Comparison of ENCODE assay signal across 24 cellular contexts in genomic region chr12:57418255-57418654, GRCh38. TPM values are rescaled to one million over a fixed set of nuclear protein-coding genes. Genes with fewer than 3 reads are reported as not detected.
DNase-seq lines count a peak whose midpoint lies in the region; ATAC-seq and TF ChIP-seq lines count a peak whose summit lies in the region.
"Had no signal": no experiment of that assay in that cellular context is flagged by ENCODE, and none has a peak within 500 bp of the region (broad histone marks: within the 10 kb centered on the region; RNA-seq: fewer than 3 reads in every experiment).

No MANE protein-coding gene starts in this region.

- no peak overlapping the region for H3K14ac ChIP-seq in H9 (ENCODE audit: insufficient read depth, low read length)

- H3K4me1 ChIP-seq in H9 (ENCODE audit: insufficient read depth, low read length): no peaks in the 10 kb centered on the region
- peaks cover 0 to 19% (median 4%) of the 10 kb centered on the region in 4 donors for H3K4me1 ChIP-seq in right lobe of liver
- H3K4me1 ChIP-seq: BE2C had no signal

- no peaks in the 10 kb centered on the region; the same call in 1 of the 2 replicates for H3K79me2 ChIP-seq in H9 (ENCODE audit: insufficient read depth, low read length)

- peak overlapping the region in 2 of 3 experiments; percentile 1 to 26; a peak in 3 of 7 replicates for H3K27ac Mint-ChIP-seq in H9
- H3K27ac Mint-ChIP-seq in activated T-helper 2 cell treated with anti-CD3 and anti-CD28 coated beads, Interferon-gamma antibody, Interleukin-2, Interleukin-4, amounts not matched to agents 10 μg/mL and 5 μg/mL and 100 μg/mL, durations not matched to agents 14 hours and 24 hours and 36 hours: peak overlapping the region; percentile 4
- H3K27ac Mint-ChIP-seq: T-helper 2 cell treated with Interferon-gamma antibody and Interleukin-4, amounts not matched to agents 5 μg/mL and 100 μg/mL, for 36 hours had no signal

- no peak for TF ChIP-seq POLR2A in right lobe of liver (IDR thresholded peaks at IDR 0.05)
- no peak for TF ChIP-seq POLR2A in lower leg skin (IDR thresholded peaks at IDR 0.05)

- H4K91ac ChIP-seq in H9 (ENCODE audit: insufficient read length, low read depth, low read length): no peak overlapping the region

- no peaks in the 10 kb centered on the region for H3K9me3 Mint-ChIP-seq in H9
- H3K9me3 Mint-ChIP-seq in activated T-helper 2 cell treated with anti-CD3 and anti-CD28 coated beads, Interferon-gamma antibody, Interleukin-2, Interleukin-4, amounts not matched to agents 10 μg/mL and 5 μg/mL and 100 μg/mL, durations not matched to agents 14 hours and 24 hours and 36 hours: no peaks in the 10 kb centered on the region
- H3K9me3 Mint-ChIP-seq: activated naive CD4-positive, alpha-beta T cell treated with anti-CD3 and anti-CD28 coated beads, Interleukin-2, amount 50 U/mL, for 72 hours; naive B cell; T-helper 2 cell treated with Interferon-gamma antibody and Interleukin-4, amounts not matched to agents 5 μg/mL and 100 μg/mL, for 36 hours had no signal

- no peak overlapping the region for H3T11ph ChIP-seq in H9 (ENCODE audit: low read length)

- no peak overlapping the region for H3K4me3 Mint-ChIP-seq in H9
- no peak overlapping the region for H3K4me3 Mint-ChIP-seq in activated T-helper 2 cell treated with anti-CD3 and anti-CD28 coated beads, Interferon-gamma antibody, Interleukin-2, Interleukin-4, amounts not matched to agents 10 μg/mL and 5 μg/mL and 100 μg/mL, durations not matched to agents 14 hours and 24 hours and 36 hours (ENCODE audit: low read depth)
- H3K4me3 Mint-ChIP-seq: naive B cell; T-helper 2 cell treated with Interferon-gamma antibody and Interleukin-4, amounts not matched to agents 5 μg/mL and 100 μg/mL, for 36 hours had no signal

- TF ChIP-seq CTCF in H9 (conservative IDR thresholded peaks at IDR 0.05) (no peak), right lobe of liver (IDR thresholded peaks at IDR 0.05) (no peak), lower leg skin (IDR thresholded peaks at IDR 0.05) (no peak)

- H3K4me3 ChIP-seq in right lobe of liver (no peak overlapping the region), lower leg skin (ENCODE audit: low read depth, poor library complexity, severe bottlenecking) (no peak overlapping the region)
- H3K4me3 ChIP-seq: hepatocyte, skin epidermis had no signal

- H2BK5ac ChIP-seq in H9 (ENCODE audit: insufficient read length, low read length): no peak overlapping the region

- H2BK15ac ChIP-seq in H9 (ENCODE audit: low read depth, low read length): no peak overlapping the region

- H3K79me1 ChIP-seq in H9 (ENCODE audit: insufficient read depth, low read depth, low read length, poor library complexity, severe bottlenecking): peaks cover 5% of the 10 kb centered on the region

- ATAC-seq in right lobe of liver: peak; percentile 84 to 96 (median 86)
- ATAC-seq in GM19035 (IDR thresholded peaks at IDR 0.05; ENCODE audit: unreplicated experiment): no peak
- no peak for ATAC-seq in HG02588 (IDR thresholded peaks at IDR 0.05; ENCODE audit: unreplicated experiment)
- ATAC-seq: activated naive CD4-positive, alpha-beta T cell treated with anti-CD3 and anti-CD28 coated beads, Interleukin-2, amount 50 U/mL, for 72 hours had no signal

- H3K9me3 ChIP-seq in H9 (ENCODE audit: control insufficient read depth, low read depth, low read length) (no peaks in the 10 kb centered on the region), right lobe of liver (no peaks in the 10 kb centered on the region)
- H3K9me3 ChIP-seq: BE2C had no signal

- no CpG with 5 or more reads among the region's 9 CpGs for WGBS in H9 (ENCODE audit: extremely low coverage, insufficient read length, low lambda C conversion rate)
- WGBS in right lobe of liver (ENCODE audit: insufficient coverage, low coverage, low lambda C conversion rate, missing lambda C conversion rate): 38% methylated on average over 9 of the region's 9 CpGs
- 89 to 92% methylated on average over 9 of the region's 9 CpGs for WGBS in lower leg skin, 2 donors

- DNase-seq in H9 (no peak), right lobe of liver (peak; percentile 57 to 82 (median 81)), lower leg skin (ENCODE audit: low spot score in 2 of 2) (no peak)
- DNase-seq in activated T-helper 2 cell treated with anti-CD3 and anti-CD28 coated beads, Interferon-gamma antibody, Interleukin-2, Interleukin-4, amounts not matched to agents 10 μg/mL and 5 μg/mL and 100 μg/mL, durations not matched to agents 14 hours and 24 hours and 36 hours (ENCODE audit: low spot score): no peak
- DNase-seq: activated CD4-positive, alpha-beta T cell treated with anti-CD3 and anti-CD28 coated beads, Interleukin-2, amount 50 U/mL, for 48 hours; BE2C; Calu3; EL; KG1; mammary epithelial cell; MV-4-11; naive B cell; NCI-H1694 treated with DMSO at 0.1 percent for 48 hours; NCI-H2227 treated with DMSO at 0.1 percent for 48 hours; NCI-H82; posterior cingulate gyrus; stimulated activated CD4-positive, alpha-beta T cell treated with anti-CD3 and anti-CD28 coated beads, Interleukin-4, amount 100 ng/mL, for 4 hours had no signal

- no peak overlapping the region for H2BK12ac ChIP-seq in H9 (ENCODE audit: insufficient read length, low read depth, low read length)

- no peak overlapping the region for H3K9ac ChIP-seq in H9 (ENCODE audit: extremely low read depth, insufficient read length, low read length)

- no peak overlapping the region for H3K56ac ChIP-seq in H9 (ENCODE audit: insufficient read length, low read depth, low read length)

- no peak overlapping the region for H3K18ac ChIP-seq in H9 (ENCODE audit: insufficient read length, low read depth, low read length)

- H3K27me3 ChIP-seq in H9 (ENCODE audit: insufficient read depth, low read length) (no peaks in the 10 kb centered on the region), right lobe of liver (no peaks in the 10 kb centered on the region)
- H3K27me3 ChIP-seq: BE2C, hepatocyte had no signal

- no peak overlapping the region for H2AK5ac ChIP-seq in H9 (ENCODE audit: insufficient read length, low read length)

- H3K23ac ChIP-seq in H9 (ENCODE audit: insufficient read length, low read depth, low read length): no peak overlapping the region

- no peak overlapping the region for H4K8ac ChIP-seq in H9 (replicated peaks; ENCODE audit: insufficient read length, low read depth, low read length)

- no peak overlapping the region for H3K4ac ChIP-seq in H9 (ENCODE audit: low read depth, low read length)

- H2BK20ac ChIP-seq in H9 (ENCODE audit: low read depth, low read length, poor library complexity, severe bottlenecking): no peak overlapping the region

- peaks cover 0 to 3% (median 0%) of the 10 kb centered on the region in 4 donors for H3K36me3 ChIP-seq in right lobe of liver
- H3K36me3 ChIP-seq: BE2C had no signal

- H4K20me1 ChIP-seq in H9 (ENCODE audit: control insufficient read depth, insufficient read depth, insufficient read length): no peaks in the 10 kb centered on the region

- H3K36me3 Mint-ChIP-seq in H9 (ENCODE audit: insufficient read depth in 1 of 3, low read depth in 3 of 3): peaks cover 2 to 7% (median 5%) of the 10 kb centered on the region in 3 experiments; a peak in 4 of 7 replicates
- peaks cover 27% of the 10 kb centered on the region for H3K36me3 Mint-ChIP-seq in activated T-helper 2 cell treated with anti-CD3 and anti-CD28 coated beads, Interferon-gamma antibody, Interleukin-2, Interleukin-4, amounts not matched to agents 10 μg/mL and 5 μg/mL and 100 μg/mL, durations not matched to agents 14 hours and 24 hours and 36 hours (ENCODE audit: low read depth)

- no peak overlapping the region for H3K4me2 ChIP-seq in H9 (ENCODE audit: insufficient read depth, insufficient read length, low read length)
- H3K4me2 ChIP-seq: hepatocyte had no signal

- intact Hi-C loops in activated T-helper 2 cell treated with anti-CD3 and anti-CD28 coated beads, Interferon-gamma antibody, Interleukin-2, Interleukin-4, amounts not matched to agents 10 μg/mL and 5 μg/mL and 100 μg/mL, durations not matched to agents 14 hours and 24 hours and 36 hours (cut with micrococcal nuclease): no loop called here
- intact Hi-C loops in right lobe of liver (cut with DNase I): no loop called here
- intact Hi-C loops in lower leg skin (cut with DNase I; ENCODE audit: low total_unique reads): no loop called here

- no peaks in the 10 kb centered on the region for H3K23me2 ChIP-seq in H9 (ENCODE audit: insufficient read length, low read depth, low read length, poor library complexity, severe bottlenecking)

- H3K4me1 Mint-ChIP-seq in H9: peaks cover 11 to 15% of the 10 kb centered on the region in 2 experiments
- H3K4me1 Mint-ChIP-seq in activated T-helper 2 cell treated with anti-CD3 and anti-CD28 coated beads, Interferon-gamma antibody, Interleukin-2, Interleukin-4, amounts not matched to agents 10 μg/mL and 5 μg/mL and 100 μg/mL, durations not matched to agents 14 hours and 24 hours and 36 hours (ENCODE audit: low read depth): peaks cover 14% of the 10 kb centered on the region

- H4K5ac ChIP-seq in H9 (ENCODE audit: insufficient read length, low read depth, low read length): no peak overlapping the region

- no peak overlapping the region for H2BK120ac ChIP-seq in H9 (ENCODE audit: low read depth, low read length, poor library complexity, severe bottlenecking)

- H3K27me3 Mint-ChIP-seq in H9 (ENCODE audit: low read depth): no peaks in the 10 kb centered on the region
- no peaks in the 10 kb centered on the region for H3K27me3 Mint-ChIP-seq in activated T-helper 2 cell treated with anti-CD3 and anti-CD28 coated beads, Interferon-gamma antibody, Interleukin-2, Interleukin-4, amounts not matched to agents 10 μg/mL and 5 μg/mL and 100 μg/mL, durations not matched to agents 14 hours and 24 hours and 36 hours (ENCODE audit: low read depth)
- H3K27me3 Mint-ChIP-seq: naive B cell had no signal

- H3K27ac ChIP-seq in H9 (ENCODE audit: insufficient read length, low read depth, low read length) (no peak overlapping the region), right lobe of liver (peak overlapping the region in 2 of 3 donors; percentile 37 to 69)
- H3K27ac ChIP-seq: hepatocyte, skin epidermis had no signal

- H2AFZ ChIP-seq in H9 (ENCODE audit: low read length): no peak overlapping the region
- H2AFZ ChIP-seq: hepatocyte had no signal

RNA-seq across cellular contexts. Expression of gene R3HDM2, which starts 12.6 kb away (rescaled TPM):
- total RNA-seq in H9 (2021) (43.9 and 45.4 TPM in 2 replicates), right lobe of liver (10 to 100 TPM; 25.3 to 48.0 (median 35.9) TPM), lower leg skin (10 to 100 TPM; 37.2 to 64.6 (median 54.3) TPM)
- total RNA-seq in activated T-helper 2 cell treated with anti-CD3 and anti-CD28 coated beads, Interferon-gamma antibody, Interleukin-2, Interleukin-4, amounts not matched to agents 10 μg/mL and 5 μg/mL and 100 μg/mL, durations not matched to agents 14 hours and 24 hours and 36 hours: 44.9 and 46.9 TPM in 2 replicates

RNA-seq across cellular contexts. Expression of gene INHBC, which starts 16.3 kb away (rescaled TPM):
- total RNA-seq in H9 (2021) (not detected in 2 replicates), right lobe of liver (100 to 1,000 TPM in 1 of 6 experiments, 10 to 100 TPM in 5; 14.7 to 123 (median 63.6) TPM), lower leg skin (not detected)
- 0.14 TPM in 2 replicates for total RNA-seq in activated T-helper 2 cell treated with anti-CD3 and anti-CD28 coated beads, Interferon-gamma antibody, Interleukin-2, Interleukin-4, amounts not matched to agents 10 μg/mL and 5 μg/mL and 100 μg/mL, durations not matched to agents 14 hours and 24 hours and 36 hours
- total RNA-seq: activated naive CD4-positive, alpha-beta T cell treated with anti-CD3 and anti-CD28 coated beads, Interleukin-2, amount 50 U/mL, for 72 hours; Calu3; urinary bladder had no signal

RNA-seq across cellular contexts. Expression of gene INHBE, which starts 36.9 kb away (rescaled TPM):
- 9.6 and 10.1 TPM in 2 replicates for total RNA-seq in H9 (2021)
- total RNA-seq in activated T-helper 2 cell treated with anti-CD3 and anti-CD28 coated beads, Interferon-gamma antibody, Interleukin-2, Interleukin-4, amounts not matched to agents 10 μg/mL and 5 μg/mL and 100 μg/mL, durations not matched to agents 14 hours and 24 hours and 36 hours: 0.25 and 0.39 TPM in 2 replicates
- 100 to 1,000 TPM in 4 of 6 experiments, 10 to 100 TPM in 2; 17.4 to 302 (median 150) TPM for total RNA-seq in right lobe of liver
- not detected for total RNA-seq in lower leg skin
- total RNA-seq: urinary bladder had no signal

RNA-seq across cellular contexts. Expression of gene GLI1, which starts 41.3 kb away (rescaled TPM):
- total RNA-seq in H9 (2021): 25.8 and 28.4 TPM in 2 replicates
- total RNA-seq in activated T-helper 2 cell treated with anti-CD3 and anti-CD28 coated beads, Interferon-gamma antibody, Interleukin-2, Interleukin-4, amounts not matched to agents 10 μg/mL and 5 μg/mL and 100 μg/mL, durations not matched to agents 14 hours and 24 hours and 36 hours: 1.3 and 1.5 TPM in 2 replicates
- total RNA-seq in right lobe of liver: under 1 TPM; 0.16 to 0.74 (median 0.55) TPM
- 10 to 100 TPM in 1 of 4 donors, 1 to 10 TPM in 1, under 1 TPM in 2; 0.19 to 13.4 (median 1.9) TPM for total RNA-seq in lower leg skin

Comparison
In these comparisons a context has a peak if more than half of its experiments do, and no peak if none do; other contexts are left out.
1. DNase-seq: peak in right lobe of liver (3 of 3); none in H9 (single experiment), activated T-helper 2 cell treated with anti-CD3 and anti-CD28 coated beads, Interferon-gamma antibody, Interleukin-2, Interleukin-4, amounts not matched to agents 10 μg/mL and 5 μg/mL and 100 μg/mL, durations not matched to agents 14 hours and 24 hours and 36 hours (single experiment) and lower leg skin (0 of 2).
2. ATAC-seq: peak in right lobe of liver (4 of 4); none in GM19035 (single experiment) and HG02588 (single experiment).
3. RNA of gene INHBC, which starts 16.3 kb away (total RNA-seq): 14.7 to 123 TPM in right lobe of liver; 0.14 TPM in activated T-helper 2 cell treated with anti-CD3 and anti-CD28 coated beads, Interferon-gamma antibody, Interleukin-2, Interleukin-4, amounts not matched to agents 10 μg/mL and 5 μg/mL and 100 μg/mL, durations not matched to agents 14 hours and 24 hours and 36 hours, not detected in lower leg skin and not detected in H9; every median in the first group is over 10 times any median in the second.